ENCODE assay signal across 21 cellular contexts in the genomic region with DNA sequence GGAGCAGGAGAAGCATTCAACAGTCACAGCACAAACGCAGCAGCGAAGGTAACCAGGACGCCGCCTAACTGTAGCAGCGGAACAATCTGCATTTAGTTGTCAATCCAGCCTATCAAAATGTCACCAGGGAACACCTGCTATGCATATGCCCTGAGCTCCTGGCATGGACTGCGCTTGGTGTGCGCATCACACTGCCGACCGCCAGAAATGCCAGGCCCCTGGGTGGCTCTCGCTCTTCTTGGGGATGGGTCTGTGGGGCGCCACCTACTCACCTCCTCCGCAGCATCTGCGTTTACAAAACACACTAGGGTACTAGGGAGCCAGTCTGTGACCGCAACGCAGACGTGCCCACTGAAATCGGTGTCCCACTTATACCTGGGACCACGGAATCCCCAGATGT.
"Had no signal": no experiment of that assay in that cellular context is flagged by ENCODE, and none has a peak within 500 bp of the region (broad histone marks: within the 10 kb centered on the region; RNA-seq: fewer than 3 reads in every experiment).

No MANE protein-coding gene starts in this region.

- H3K4me3 Mint-ChIP-seq: activated CD8-positive, alpha-beta T cell treated with anti-CD3 and anti-CD28 coated beads, Interleukin-2, amount 10 ng/mL, durations not matched to agents 7 days and 5 days; activated naive CD8-positive, alpha-beta T cell treated with anti-CD3 and anti-CD28 coated beads for 36 hours; naive thymus-derived CD4-positive, alpha-beta T cell had no signal

- H3K4me3 ChIP-seq: body of pancreas, dorsolateral prefrontal cortex, heart right ventricle, prostate gland, stomach had no signal

- DNase-seq: activated CD4-positive, alpha-beta T cell treated with anti-CD3 and anti-CD28 coated beads for 48 hours; activated CD4-positive, CD25-positive, alpha-beta regulatory T cell; activated CD8-positive, alpha-beta T cell treated with anti-CD3 and anti-CD28 coated beads, Interleukin-2, amount 10 ng/mL, durations not matched to agents 7 days and 5 days; activated naive CD4-positive, alpha-beta T cell; activated naive CD8-positive, alpha-beta T cell treated with anti-CD3 and anti-CD28 coated beads for 36 hours; amygdala; body of pancreas; caudate nucleus; dorsolateral prefrontal cortex; heart right ventricle; mesenchymal stem cell; naive thymus-derived CD4-positive, alpha-beta T cell; nucleus accumbens; right cardiac atrium; small intestine; stimulated activated CD4-positive, alpha-beta T cell treated with anti-CD3 and anti-CD28 coated beads, Interleukin-15, amount 100 ng/mL, for 24 hours; stimulated activated CD4-positive, alpha-beta T cell treated with anti-CD3 and anti-CD28 coated beads, Interleukin-2, amount 100 ng/mL, for 48 hours; stomach; T1000; trophoblast cell had no signal

- H3K9me3 Mint-ChIP-seq: activated naive CD8-positive, alpha-beta T cell treated with anti-CD3 and anti-CD28 coated beads for 36 hours; naive thymus-derived CD4-positive, alpha-beta T cell had no signal

- H3K36me3 Mint-ChIP-seq: activated naive CD8-positive, alpha-beta T cell treated with anti-CD3 and anti-CD28 coated beads for 36 hours had no signal

- H3K9me3 ChIP-seq: body of pancreas, heart right ventricle, prostate gland, stomach had no signal

- H3K27me3 Mint-ChIP-seq: activated naive CD8-positive, alpha-beta T cell treated with anti-CD3 and anti-CD28 coated beads for 36 hours; naive thymus-derived CD4-positive, alpha-beta T cell had no signal

- H3K27ac Mint-ChIP-seq: activated CD8-positive, alpha-beta T cell treated with anti-CD3 and anti-CD28 coated beads, Interleukin-2, amount 10 ng/mL, durations not matched to agents 7 days and 5 days; activated naive CD8-positive, alpha-beta T cell treated with anti-CD3 and anti-CD28 coated beads for 36 hours had no signal

- H3K27me3 ChIP-seq: body of pancreas, heart right ventricle, stomach had no signal

- H3K36me3 ChIP-seq: prostate gland had no signal

- ATAC-seq: activated CD8-positive, alpha-beta T cell treated with anti-CD3 and anti-CD28 coated beads, Interleukin-2, amount 10 ng/mL, durations not matched to agents 7 days and 5 days; body of pancreas; heart right ventricle; naive thymus-derived CD4-positive, alpha-beta T cell; right cardiac atrium had no signal

- H3K27ac ChIP-seq: body of pancreas, dorsolateral prefrontal cortex, heart right ventricle, prostate gland, stomach had no signal
